In genomic region chrX:53682885-53683555, GRCh38 we compare ENCODE assay signal across 8 cellular contexts. TPM values are rescaled to one million over a fixed set of nuclear protein-coding genes. Genes with fewer than 3 reads are reported as not detected.
DNase-seq lines count a peak whose midpoint lies in the region; ATAC-seq and TF ChIP-seq lines count a peak whose summit lies in the region.

No MANE protein-coding gene starts in this region.

- H3K9me3 ChIP-seq in RWPE2 (ENCODE audit: severe bottlenecking): no peaks in the 10 kb centered on the region

- peaks cover 8% of the 10 kb centered on the region for H3K4me1 ChIP-seq in RWPE2 (ENCODE audit: insufficient read depth, poor library complexity, severe bottlenecking)

- H3K27me3 ChIP-seq in RWPE2 (ENCODE audit: insufficient read depth, poor library complexity, severe bottlenecking): no peaks in the 10 kb centered on the region

- H3K36me3 ChIP-seq in RWPE2 (ENCODE audit: low read depth): peaks cover 41% of the 10 kb centered on the region

- in situ Hi-C loops in Caki2 (cut with HindIII; ENCODE audit: low pct_unique_long_range_greater_than_20kb, low sequenced_read_pairs): no loop called here

- peak overlapping the region; percentile 61 for H3K4me3 ChIP-seq in RWPE2 (ENCODE audit: severe bottlenecking)

- peak; percentile 9; the same call in 1 of the 3 replicates for ATAC-seq in RWPE2 (ENCODE audit: low read depth)

- peak overlapping the region; percentile 81 for H3K27ac ChIP-seq in RWPE2 (ENCODE audit: poor library complexity, severe bottlenecking)

- TF ChIP-seq CTCF in RWPE2 (IDR thresholded peaks at IDR 0.05; ENCODE audit: poor library complexity, severe bottlenecking): no peak

- DNase-seq in Caki2 (ENCODE audit: low read depth): peak; percentile 50
- peak; percentile 13 for DNase-seq in HuH-7.5 (ENCODE audit: low spot score)
- DNase-seq in RWPE2 (ENCODE audit: low spot score): no peak
- peak; percentile 65 for DNase-seq in astrocyte of the hippocampus (ENCODE audit: low read depth, low spot score)
- peak; percentile 71 for DNase-seq in islet precursor cell
- DNase-seq in stimulated activated CD4-positive, alpha-beta T cell treated with anti-CD3 and anti-CD28 coated beads, Interleukin-4, amount 100 ng/mL, for 1 hour: peak; percentile 38
- no peak for DNase-seq in activated CD4-positive, CD25-positive, alpha-beta regulatory T cell treated with anti-CD3 and anti-CD28 coated beads, Interleukin-2, amount 50 U/mL, for 72 hours
- no peak for DNase-seq in epidermal melanocyte (ENCODE audit: insufficient read length, low spot score)

RNA-seq across cellular contexts. Expression of gene HUWE1, which starts 3.5 kb away (rescaled TPM):
- 28.6 and 44.3 TPM in 2 replicates for total RNA-seq in Caki2 (2014; rRNA removed; shearing (Covaris generic); ENCODE audit: low replicate concordance)

Comparison
In these comparisons a context has a peak if more than half of its experiments do, and no peak if none do; other contexts are left out.
1. DNase-seq: peak in Caki2 (single experiment), HuH-7.5 (single experiment), astrocyte of the hippocampus (single experiment), islet precursor cell (single experiment) and stimulated activated CD4-positive, alpha-beta T cell treated with anti-CD3 and anti-CD28 coated beads, Interleukin-4, amount 100 ng/mL, for 1 hour (single experiment); none in RWPE2 (single experiment), activated CD4-positive, CD25-positive, alpha-beta regulatory T cell treated with anti-CD3 and anti-CD28 coated beads, Interleukin-2, amount 50 U/mL, for 72 hours (single experiment) and epidermal melanocyte (single experiment).